Comparison of ENCODE assay signal across 2 cellular contexts in genomic region chr9:38629511-38629910, GRCh38.
A peak's percentile ranks its signal among the peaks of the same experiment; 100 is the strongest.
TF ChIP-seq lines count a peak whose summit lies in the region.

No MANE protein-coding gene starts in this region.

TF ChIP-seq in HEK293, 187 proteins besides CTCF, POLR2A, EP300 and RAD21:
- TF ChIP-seq EGR2 (tag by site-specific recombination; IDR thresholded peaks at IDR 0.05; ENCODE audit: low read depth) (peak; percentile 98), ZNF555 (tag by site-specific recombination; conservative IDR thresholded peaks at IDR 0.05) (no peak), ZNF266 (tag by site-specific recombination; IDR thresholded peaks at IDR 0.05; ENCODE audit: low read depth) (no peak), ZFHX2 (tag by site-specific recombination; conservative IDR thresholded peaks at IDR 0.05) (peak; percentile 98), ZNF311 (tag by site-specific recombination; IDR thresholded peaks at IDR 0.05; ENCODE audit: borderline replicate concordance) (no peak), ZFP69B (tag by site-specific recombination; IDR thresholded peaks at IDR 0.05) (no peak), SETDB1 (IDR thresholded peaks at IDR 0.05; ENCODE audit: insufficient read length, low read length) (no peak)

TF ChIP-seq in K562, 482 proteins besides CTCF, POLR2A, EP300 and RAD21:
- no peak for TF ChIP-seq HNRNPK (IDR thresholded peaks at IDR 0.05; ENCODE audit: low read depth, low read length, poor library complexity, severe bottlenecking)
- TF ChIP-seq MTA1 (IDR thresholded peaks at IDR 0.05; ENCODE audit: borderline replicate concordance): no peak
TF ChIP-seq in K562: peak in this region for 0.
